Comparison of ENCODE assay signal across 8 cellular contexts in the genomic region with DNA sequence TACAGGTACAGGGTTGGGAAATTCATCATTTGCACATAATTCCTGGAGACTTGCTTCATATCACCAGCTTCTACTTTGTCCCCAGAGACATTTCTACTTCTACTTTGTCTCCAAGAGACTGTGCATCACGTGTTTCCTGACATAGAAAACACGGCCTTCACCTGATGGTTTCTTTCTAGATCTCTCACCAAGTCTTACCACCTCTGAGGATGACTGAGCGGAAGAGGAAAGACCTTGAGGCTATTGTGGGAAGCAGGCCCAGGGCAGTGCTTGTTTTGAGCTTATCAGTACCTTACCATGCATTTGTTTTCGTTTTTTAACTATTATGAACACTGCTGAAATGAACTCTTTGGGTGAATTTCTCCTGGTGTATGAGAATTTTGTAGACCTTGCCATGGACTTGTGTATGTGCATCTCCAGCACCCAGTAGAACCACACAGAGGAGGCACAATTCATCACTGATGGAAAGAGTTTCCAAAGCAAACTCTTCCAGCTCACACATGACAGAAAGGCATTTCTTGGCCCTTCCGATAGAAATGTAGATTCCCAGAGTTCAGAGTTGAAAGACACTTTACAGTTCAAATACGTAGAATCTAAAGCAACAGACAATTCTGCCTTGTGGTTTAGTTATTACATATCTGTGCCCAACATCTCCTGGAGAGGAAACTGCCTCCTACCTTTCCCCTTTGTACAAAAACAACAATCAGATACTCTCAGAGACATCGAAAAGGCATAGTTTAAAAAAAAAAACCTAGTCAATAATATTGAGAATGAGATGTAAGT.
DNase-seq lines count a peak whose midpoint lies in the region; ATAC-seq and TF ChIP-seq lines count a peak whose summit lies in the region.

No MANE protein-coding gene starts in this region.

- H3K36me3 ChIP-seq in esophagus muscularis mucosa, result no peaks in the 10 kb centered on the region

- TF ChIP-seq EP300 in esophagus muscularis mucosa (IDR thresholded peaks at IDR 0.05), result no peak

- H3K4me3 ChIP-seq in esophagus muscularis mucosa, result no peak overlapping the region

- DNase-seq in activated CD8-positive, alpha-beta memory T cell treated with anti-CD3 and anti-CD28 coated beads, Interleukin-2, amount 10 ng/mL, durations not matched to agents 7 days and 5 days, result peak; percentile 94
- DNase-seq in stimulated activated CD4-positive, alpha-beta T cell treated with anti-CD3 and anti-CD28 coated beads, Interleukin-12 subunit alpha, Interleukin-12 subunit beta, amount 100 ng/mL, for 24 hours (ENCODE audit: low read depth in 2 of 2), result peak; percentile 20 to 23
- DNase-seq in DMS79 treated with DMSO at 0.1 percent for 48 hours (lab: John Stamatoyannopoulos, UW), result no peak
- DNase-seq in kidney glomerular epithelial cell (lab: John Stamatoyannopoulos, UW), result no peak
- DNase-seq in esophagus muscularis mucosa (ENCODE audit: extremely low spot score), result no peak

- no peak for TF ChIP-seq CTCF in esophagus muscularis mucosa (IDR thresholded peaks at IDR 0.05)

- 72% methylated on average over 7 of the region's 7 CpGs for WGBS in esophagus muscularis mucosa

- no peak for TF ChIP-seq POLR2A in esophagus muscularis mucosa (IDR thresholded peaks at IDR 0.05; ENCODE audit: low read depth)

- CTCF ChIA-PET in activated CD8-positive, alpha-beta memory T cell treated with anti-CD3 and anti-CD28 coated beads, Interleukin-2, amount 10 ng/mL, durations not matched to agents 7 days and 5 days (lab: Charles Lee), result interaction anchor here (0.8 to 3.5 kb wide), 18 partner anchors 10 to 683 kb away, joined by 3 to 31 read pairs (median 6); no protein-coding TSS in a partner anchor

- H3K9me3 ChIP-seq in esophagus muscularis mucosa, result no peaks in the 10 kb centered on the region

- intact Hi-C loops in esophagus muscularis mucosa (cut with DNase I), result no loop called here

- no peaks in the 10 kb centered on the region for H3K27me3 ChIP-seq in esophagus muscularis mucosa

- ATAC-seq in GM18498 (IDR thresholded peaks at IDR 0.05; ENCODE audit: unreplicated experiment), result peak; percentile 85
- ATAC-seq in HG03159 (IDR thresholded peaks at IDR 0.05; ENCODE audit: unreplicated experiment), result peak; percentile 86
- ATAC-seq in activated CD8-positive, alpha-beta memory T cell treated with anti-CD3 and anti-CD28 coated beads, Interleukin-2, amount 10 ng/mL, durations not matched to agents 7 days and 5 days, result peak; percentile 84
- ATAC-seq in HG02588 (IDR thresholded peaks at IDR 0.05; ENCODE audit: unreplicated experiment), result no peak

- H3K4me1 Mint-ChIP-seq in activated CD8-positive, alpha-beta memory T cell treated with anti-CD3 and anti-CD28 coated beads, Interleukin-2, amount 10 ng/mL, durations not matched to agents 7 days and 5 days, result peaks cover 72% of the 10 kb centered on the region

- peak overlapping the region; percentile 62 for H3K4me3 Mint-ChIP-seq in activated CD8-positive, alpha-beta memory T cell treated with anti-CD3 and anti-CD28 coated beads, Interleukin-2, amount 10 ng/mL, durations not matched to agents 7 days and 5 days

- H3K36me3 Mint-ChIP-seq in activated CD8-positive, alpha-beta memory T cell treated with anti-CD3 and anti-CD28 coated beads, Interleukin-2, amount 10 ng/mL, durations not matched to agents 7 days and 5 days, result peaks cover 55% of the 10 kb centered on the region

- no peaks in the 10 kb centered on the region for H3K4me1 ChIP-seq in esophagus muscularis mucosa

- H3K27ac Mint-ChIP-seq in activated CD8-positive, alpha-beta memory T cell treated with anti-CD3 and anti-CD28 coated beads, Interleukin-2, amount 10 ng/mL, durations not matched to agents 7 days and 5 days, result peak overlapping the region; percentile 96

- H3K27ac ChIP-seq in esophagus muscularis mucosa (replicated peaks in 1 of 4), result no peak overlapping the region

- peaks cover 17% of the 10 kb centered on the region for H3K9me3 Mint-ChIP-seq in activated CD8-positive, alpha-beta memory T cell treated with anti-CD3 and anti-CD28 coated beads, Interleukin-2, amount 10 ng/mL, durations not matched to agents 7 days and 5 days (ENCODE audit: low read depth)

- no peaks in the 10 kb centered on the region for H3K27me3 Mint-ChIP-seq in activated CD8-positive, alpha-beta memory T cell treated with anti-CD3 and anti-CD28 coated beads, Interleukin-2, amount 10 ng/mL, durations not matched to agents 7 days and 5 days

Comparison
In these comparisons a context has a peak if more than half of its experiments do, and no peak if none do; other contexts are left out.
1. DNase-seq: peak in activated CD8-positive, alpha-beta memory T cell treated with anti-CD3 and anti-CD28 coated beads, Interleukin-2, amount 10 ng/mL, durations not matched to agents 7 days and 5 days (single experiment) and stimulated activated CD4-positive, alpha-beta T cell treated with anti-CD3 and anti-CD28 coated beads, Interleukin-12 subunit alpha, Interleukin-12 subunit beta, amount 100 ng/mL, for 24 hours (2 of 2); none in DMS79 treated with DMSO at 0.1 percent for 48 hours (single experiment), kidney glomerular epithelial cell (single experiment) and esophagus muscularis mucosa (single experiment).